Comparison of ENCODE assay signal across 8 cellular contexts in genomic region chr20:31676534-31677030, GRCh38. TPM values are rescaled to one million over a fixed set of nuclear protein-coding genes. Genes with fewer than 3 reads are reported as not detected.
DNase-seq lines count a peak whose midpoint lies in the region; ATAC-seq, FAIRE-seq and TF ChIP-seq lines count a peak whose summit lies in the region.

No MANE protein-coding gene starts in this region.

- no peak for TF ChIP-seq RAD21 in A549 (conservative IDR thresholded peaks at IDR 0.05 in 1 of 2, IDR thresholded peaks at IDR 0.05 in 1 of 2)

- TF ChIP-seq CTCF in A549 (IDR thresholded peaks at IDR 0.05) (no peak), brain (conservative IDR thresholded peaks at IDR 0.05) (no peak), natural killer cell (IDR thresholded peaks at IDR 0.05) (no peak)

- H3K4me1 ChIP-seq in A549: peaks cover 97% of the 10 kb centered on the region

- POLR2A ChIA-PET in A549 (lab: Yijun Ruan, JAX): interaction anchor here (3.8 kb wide), 1 partner anchor 46 kb away, joined by 15 read pairs; the partner anchor contains the start of gene BCL2L1

- CTCF ChIA-PET in A549 (lab: Yijun Ruan, JAX): interaction anchor here (0.6 to 11.6 kb wide), 7 partner anchors 12 to 128 kb away, joined by 3 to 88 read pairs (median 6); partner anchors contain the start of gene BCL2L1

- no peaks in the 10 kb centered on the region for H3K9me3 ChIP-seq in A549

- H3K27me3 Mint-ChIP-seq in brain (no peaks in the 10 kb centered on the region), natural killer cell (ENCODE audit: low read depth in 2 of 2) (no peaks in the 10 kb centered on the region)

- H3K36me3 Mint-ChIP-seq in brain (peaks cover 25% of the 10 kb centered on the region), natural killer cell (peaks cover 13% of the 10 kb centered on the region)

- ATAC-seq in A549 (no peak), natural killer cell (no peak), HG03039 (IDR thresholded peaks at IDR 0.05; ENCODE audit: unreplicated experiment) (no peak)

- H3K27ac Mint-ChIP-seq in brain (peak overlapping the region in 3 of 5 experiments; percentile 61 to 95 (median 91)), natural killer cell (peak overlapping the region; percentile 89 to 100)

- peak overlapping the region; percentile 22 to 75; a peak in 4 of 6 replicates for H3K27ac ChIP-seq in A549

- no peak for TF ChIP-seq EP300 in A549 (IDR thresholded peaks at IDR 0.05)

- no peak for DNase-seq in A549 (ENCODE audit: low read depth in 1 of 2, low spot score in 1 of 2)
- DNase-seq in HUDEP-2 (lab: John Stamatoyannopoulos, UW; ENCODE audit: unreplicated experiment in 76 of 76): peak in 55 of 76 experiments; percentile 14 to 76 (median 40)
- DNase-seq in natural killer cell: no peak
- DNase-seq in NCI-H1105 treated with DMSO at 0.1 percent for 48 hours (lab: John Stamatoyannopoulos, UW): no peak
- DNase-seq in NCI-H2081 treated with DMSO at 0.1 percent for 48 hours (lab: John Stamatoyannopoulos, UW): no peak
- DNase-seq in HPDE6-E6E7 (ENCODE audit: extremely low spot score): no peak

- 87% methylated on average over 8 of the region's 8 CpGs for WGBS in A549 (ENCODE audit: missing lambda C conversion rate)

- H3K4me2 ChIP-seq in A549: peak overlapping the region; percentile 8; the same call in 2 of the 3 replicates

- H3K9me3 Mint-ChIP-seq in brain: no peaks in the 10 kb centered on the region
- no peaks in the 10 kb centered on the region for H3K9me3 Mint-ChIP-seq in natural killer cell

- FAIRE-seq in A549 (lab: Jason Lieb, UNC): no peak

- TF ChIP-seq POLR2A in A549 (IDR thresholded peaks at IDR 0.05; ENCODE audit: low read length): no peak

- intact Hi-C loops in natural killer cell (cut with micrococcal nuclease): no loop called here

- H3K4me3 Mint-ChIP-seq in brain (peak overlapping the region in 1 of 5 experiments; percentile 21), natural killer cell (peak overlapping the region; percentile 95)

- no peak overlapping the region for H3K4me3 ChIP-seq in A549

- peaks cover 47% of the 10 kb centered on the region for H3K4me1 Mint-ChIP-seq in brain
- H3K4me1 Mint-ChIP-seq in natural killer cell: peaks cover 87 to 88% of the 10 kb centered on the region in 2 donors

TF ChIP-seq in A549, 52 proteins besides CTCF, POLR2A, EP300 and RAD21:
- TF ChIP-seq NFE2L2 (conservative IDR thresholded peaks at IDR 0.05; ENCODE audit: low read length) (no peak), FOSL2 (IDR thresholded peaks at IDR 0.05) (no peak), FOSL2 (CRISPR knock-in tag; IDR thresholded peaks at IDR 0.05) (no peak), ATOH8 (CRISPR knock-in tag; IDR thresholded peaks at IDR 0.05; ENCODE audit: low read depth) (no peak), ZFP36 (IDR thresholded peaks at IDR 0.05; ENCODE audit: borderline replicate concordance, partially characterized antibody) (no peak), MAX (IDR thresholded peaks at IDR 0.05) (no peak), E2F6 (IDR thresholded peaks at IDR 0.05; ENCODE audit: borderline replicate concordance, low read depth) (no peak), ZSCAN20 (CRISPR knock-in tag; IDR thresholded peaks at IDR 0.05) (no peak), SMC3 (IDR thresholded peaks at IDR 0.05) (no peak), REST (IDR thresholded peaks at IDR 0.05) (no peak)
TF ChIP-seq in A549: peak in this region for 0.

RNA-seq across cellular contexts. Expression of gene COX4I2, which starts 38.9 kb away (rescaled TPM):
- polyA plus RNA-seq in A549 (2011; rRNA removed) (not detected in 2 replicates), A549 (2017; fragmentation: RNase III; extraction: RNeasy Plus Mini Kit Qiagen cat#74134 plus additional on column Dnase treatment) (not detected in 3 replicates), brain (ENCODE audit: insufficient read depth, low read depth, low replicate concordance) (6.3 TPM)
- polyA plus RNA-seq in A549 (2012; cell fraction: cytosol; rRNA removed): not detected in 2 replicates
- not detected in 2 replicates for polyA plus RNA-seq in A549 (2012; cell fraction: nucleus; rRNA removed)
- not detected in 2 replicates for polyA minus RNA-seq in A549 (2011; rRNA and poly(A)+ RNA removed)
- total RNA-seq in natural killer cell: not detected

RNA-seq across cellular contexts. Expression of gene BCL2L1, which starts 46.1 kb away (rescaled TPM):
- polyA plus RNA-seq in A549 (2011; rRNA removed): 159 and 178 TPM in 2 replicates
- 100 and 118 TPM in 2 replicates for polyA plus RNA-seq in A549 (2012; cell fraction: cytosol; rRNA removed)
- 93.5 and 108 TPM in 2 replicates for polyA plus RNA-seq in A549 (2012; cell fraction: nucleus; rRNA removed)
- polyA plus RNA-seq in A549 (2017; fragmentation: RNase III; extraction: RNeasy Plus Mini Kit Qiagen cat#74134 plus additional on column Dnase treatment): 143 to 157 TPM (median 154 TPM) in 3 replicates
- polyA minus RNA-seq in A549 (2011; rRNA and poly(A)+ RNA removed): 116 and 122 TPM in 2 replicates
- polyA plus RNA-seq in brain (ENCODE audit: insufficient read depth, low read depth, low replicate concordance): 184 TPM
- 10 to 100 TPM; 67.4 to 92.6 (median 78.6) TPM for total RNA-seq in natural killer cell

Comparison
In these comparisons a context has a peak if more than half of its experiments do, and no peak if none do; other contexts are left out.
1. DNase-seq: peak in HUDEP-2 (55 of 76); none in A549 (0 of 2), natural killer cell (single experiment), NCI-H1105 treated with DMSO at 0.1 percent for 48 hours (single experiment), NCI-H2081 treated with DMSO at 0.1 percent for 48 hours (single experiment) and HPDE6-E6E7 (single experiment).